In genomic region chr16:67407176-67407787, GRCh38 we compare ENCODE assay signal across 12 cellular contexts. TPM values are rescaled to one million over a fixed set of nuclear protein-coding genes. Genes with fewer than 3 reads are reported as not detected.
DNase-seq lines count a peak whose midpoint lies in the region; ATAC-seq and TF ChIP-seq lines count a peak whose summit lies in the region.
"Had no signal": no experiment of that assay in that cellular context is flagged by ENCODE, and none has a peak within 500 bp of the region (broad histone marks: within the 10 kb centered on the region; RNA-seq: fewer than 3 reads in every experiment).

No MANE protein-coding gene starts in this region.

- H3K4ac ChIP-seq in mesenchymal stem cell (ENCODE audit: low read depth in 1 of 2, low read length in 2 of 2) = peak overlapping the region in 1 of 2 experiments; percentile 24

- no peak overlapping the region for H2AFZ ChIP-seq in mesenchymal stem cell (ENCODE audit: low read depth, low read length)

- no peak overlapping the region for H4K8ac ChIP-seq in mesenchymal stem cell (ENCODE audit: low read length)

- no peak overlapping the region for H3K23ac ChIP-seq in mesenchymal stem cell (ENCODE audit: low read length in 2 of 2)

- peak; percentile 19 for DNase-seq in MG63
- DNase-seq in dermis blood vessel endothelial cell = peak; percentile 31
- no peak for DNase-seq in mesenchymal stem cell
- DNase-seq in mucosa of descending colon = no peak
- DNase-seq in NK-92 (lab: John Stamatoyannopoulos, UW; ENCODE audit: unreplicated experiment) = no peak
- DNase-seq: activated T-cell treated with anti-CD3 and anti-CD28 coated beads for 4 hours, Calu3, NCI-H1694 treated with DMSO at 0.1 percent for 48 hours, NCI-H774 had no signal

- H3K18ac ChIP-seq in mesenchymal stem cell (ENCODE audit: low read depth in 1 of 2, low read length in 2 of 2) = peak overlapping the region; percentile 9 to 19

- TF ChIP-seq CTCF in mucosa of descending colon (IDR thresholded peaks at IDR 0.05) = no peak

- H3K9ac ChIP-seq in mesenchymal stem cell (ENCODE audit: low read length) (peak overlapping the region; percentile 87), subcutaneous abdominal adipose tissue (ENCODE audit: low read length in 5 of 5) (peak overlapping the region in 2 of 5 donors; percentile 38 to 51)

- no peak overlapping the region for H2BK120ac ChIP-seq in mesenchymal stem cell (ENCODE audit: low read depth, low read length)

- no peak overlapping the region for H3K4me2 ChIP-seq in mesenchymal stem cell (ENCODE audit: low read length, poor library complexity, severe bottlenecking)

- H3K4me3 ChIP-seq in MG63 (no peak overlapping the region), mesenchymal stem cell (ENCODE audit: insufficient read depth in 1 of 2, low read depth in 1 of 2, low read length in 2 of 2) (peak overlapping the region in 1 of 2 experiments; percentile 27), subcutaneous abdominal adipose tissue (ENCODE audit: low read depth in 1 of 5, low read length in 5 of 5) (no peak overlapping the region), mucosa of descending colon (no peak overlapping the region)

- 94% methylated on average over 7 of the region's 7 CpGs for WGBS in mesenchymal stem cell

- ATAC-seq in HG02973 (IDR thresholded peaks at IDR 0.05; ENCODE audit: unreplicated experiment) (no peak), mucosa of descending colon (no peak)

- H3K14ac ChIP-seq in mesenchymal stem cell (ENCODE audit: low read length in 2 of 2) = no peak overlapping the region

- H3K36me3 ChIP-seq in MG63 (no peaks in the 10 kb centered on the region), mesenchymal stem cell (ENCODE audit: control insufficient read depth in 1 of 2, insufficient read depth in 2 of 2, low read depth in 1 of 2, low read length in 2 of 2) (peaks cover 0 to 4% of the 10 kb centered on the region in 2 experiments), subcutaneous abdominal adipose tissue (ENCODE audit: control insufficient read depth in 5 of 5, insufficient read depth in 5 of 5, low read length in 5 of 5) (peaks cover 0 to 4% (median 0%) of the 10 kb centered on the region in 5 donors), mucosa of descending colon (ENCODE audit: low read depth) (no peaks in the 10 kb centered on the region)

- H3K27me3 ChIP-seq in MG63 (no peaks in the 10 kb centered on the region), mesenchymal stem cell (ENCODE audit: control insufficient read depth in 1 of 2, insufficient read depth in 1 of 2, low read length in 2 of 2) (peaks cover 0 to 1% of the 10 kb centered on the region in 2 experiments), subcutaneous abdominal adipose tissue (ENCODE audit: control insufficient read depth in 5 of 5, insufficient read depth in 4 of 5, low read length in 5 of 5) (no peaks in the 10 kb centered on the region)

- H3K27ac ChIP-seq in mesenchymal stem cell (ENCODE audit: low read length, poor library complexity, severe bottlenecking) = no peak overlapping the region
- H3K27ac ChIP-seq in subcutaneous abdominal adipose tissue (ENCODE audit: low read depth, low read length) = peak overlapping the region; percentile 50

- H4K91ac ChIP-seq in mesenchymal stem cell (ENCODE audit: low read length) = no peak overlapping the region

- H3K4me1 ChIP-seq in mesenchymal stem cell (ENCODE audit: control insufficient read depth, insufficient read depth, low read depth, low read length) = peaks cover 17% of the 10 kb centered on the region
- peaks cover 0 to 31% (median 21%) of the 10 kb centered on the region in 5 donors for H3K4me1 ChIP-seq in subcutaneous abdominal adipose tissue (ENCODE audit: control insufficient read depth in 5 of 5, insufficient read depth in 5 of 5, low read length in 5 of 5)
- peaks cover 16% of the 10 kb centered on the region for H3K4me1 ChIP-seq in mucosa of descending colon (ENCODE audit: low read depth)

- H3K79me1 ChIP-seq in mesenchymal stem cell (replicated peaks; ENCODE audit: low read length, poor library complexity, severe bottlenecking) = peaks cover 11% of the 10 kb centered on the region

- peak overlapping the region; percentile 93 for H2BK15ac ChIP-seq in mesenchymal stem cell (ENCODE audit: low read depth, poor library complexity, severe bottlenecking)

- intact Hi-C loops in mucosa of descending colon (cut with DNase I, micrococcal nuclease) = no loop called here

- H2BK5ac ChIP-seq in mesenchymal stem cell (ENCODE audit: low read depth, low read length, poor library complexity, severe bottlenecking) = no peak overlapping the region

- H2AK5ac ChIP-seq in mesenchymal stem cell (ENCODE audit: low read length, severe bottlenecking) = peak overlapping the region; percentile 1

- no peak overlapping the region for H2BK12ac ChIP-seq in mesenchymal stem cell (ENCODE audit: low read length in 2 of 2)

- no peaks in the 10 kb centered on the region for H3K9me3 ChIP-seq in MG63
- H3K9me3 ChIP-seq in mesenchymal stem cell (ENCODE audit: control insufficient read depth, low read length) = no peaks in the 10 kb centered on the region
- H3K9me3 ChIP-seq in subcutaneous abdominal adipose tissue (ENCODE audit: control insufficient read depth in 5 of 5, low read length in 5 of 5) = no peaks in the 10 kb centered on the region
- H3K9me3 ChIP-seq in mucosa of descending colon = no peaks in the 10 kb centered on the region

RNA-seq across cellular contexts. Expression of gene ZDHHC1, which starts 9.0 kb away (rescaled TPM):
- 2.3 TPM in 1 of 2 replicates, not detected in the other for total RNA-seq in MG63 (2014; rRNA removed; shearing (Covaris generic); ENCODE audit: low replicate concordance)
- total RNA-seq in dermis blood vessel endothelial cell (3.7 and 6.3 TPM in 2 replicates), mucosa of descending colon (10 to 100 TPM in 1 of 3 donors, 1 to 10 TPM in 2; 9.2 to 12.3 (median 10.0) TPM)
- polyA plus RNA-seq in mesenchymal stem cell (2013, experiment 1 of 2) = 6.6 TPM
- polyA plus RNA-seq in mesenchymal stem cell (2013, experiment 2 of 2) = 6.1 TPM

RNA-seq across cellular contexts. Expression of gene TPPP3, which starts 14.0 kb away (rescaled TPM):
- not detected in 2 replicates for total RNA-seq in MG63 (2014; rRNA removed; shearing (Covaris generic); ENCODE audit: low replicate concordance)
- 0.19 TPM in 1 of 2 replicates, not detected in the other for total RNA-seq in dermis blood vessel endothelial cell
- 8.2 TPM for polyA plus RNA-seq in mesenchymal stem cell (2013, experiment 1 of 2)
- 7.4 TPM for polyA plus RNA-seq in mesenchymal stem cell (2013, experiment 2 of 2)
- 10 to 100 TPM in 1 of 3 donors, 1 to 10 TPM in 2; 3.8 to 23.8 (median 4.8) TPM for total RNA-seq in mucosa of descending colon
- polyA plus RNA-seq: IgD-negative memory B cell had no signal

RNA-seq across cellular contexts. Expression of gene HSD11B2, which starts 23.6 kb away (rescaled TPM):
- total RNA-seq in MG63 (2014; rRNA removed; shearing (Covaris generic); ENCODE audit: low replicate concordance) = not detected in 2 replicates
- total RNA-seq in dermis blood vessel endothelial cell (0.23 TPM in 1 of 2 replicates, not detected in the other), mucosa of descending colon (100 to 1,000 TPM; 322 to 765 (median 646) TPM)
- 0.08 TPM for polyA plus RNA-seq in mesenchymal stem cell (2013, experiment 1 of 2)
- not detected for polyA plus RNA-seq in mesenchymal stem cell (2013, experiment 2 of 2)
- polyA plus RNA-seq: IgD-negative memory B cell had no signal

Comparison
In these comparisons a context has a peak if more than half of its experiments do, and no peak if none do; other contexts are left out.
1. DNase-seq: peak in MG63 (single experiment) and dermis blood vessel endothelial cell (single experiment); none in mesenchymal stem cell (single experiment), mucosa of descending colon (0 of 3) and NK-92 (single experiment).
2. RNA of gene HSD11B2, which starts 23.6 kb away (total RNA-seq): 322 to 765 TPM in mucosa of descending colon; not detected in MG63 and 0.23 TPM in dermis blood vessel endothelial cell; every median in the first group is over 100 times any median in the second.